Comparison of ENCODE assay signal across 1 cellular context in genomic region chr14:93799617-93800016, GRCh38.
TF ChIP-seq lines count a peak whose summit lies in the region.

No MANE protein-coding gene starts in this region.

TF ChIP-seq in HepG2, 621 proteins besides CTCF, POLR2A, EP300 and RAD21 (continued from another document and continues in another):
- TF ChIP-seq, protein P1, sequence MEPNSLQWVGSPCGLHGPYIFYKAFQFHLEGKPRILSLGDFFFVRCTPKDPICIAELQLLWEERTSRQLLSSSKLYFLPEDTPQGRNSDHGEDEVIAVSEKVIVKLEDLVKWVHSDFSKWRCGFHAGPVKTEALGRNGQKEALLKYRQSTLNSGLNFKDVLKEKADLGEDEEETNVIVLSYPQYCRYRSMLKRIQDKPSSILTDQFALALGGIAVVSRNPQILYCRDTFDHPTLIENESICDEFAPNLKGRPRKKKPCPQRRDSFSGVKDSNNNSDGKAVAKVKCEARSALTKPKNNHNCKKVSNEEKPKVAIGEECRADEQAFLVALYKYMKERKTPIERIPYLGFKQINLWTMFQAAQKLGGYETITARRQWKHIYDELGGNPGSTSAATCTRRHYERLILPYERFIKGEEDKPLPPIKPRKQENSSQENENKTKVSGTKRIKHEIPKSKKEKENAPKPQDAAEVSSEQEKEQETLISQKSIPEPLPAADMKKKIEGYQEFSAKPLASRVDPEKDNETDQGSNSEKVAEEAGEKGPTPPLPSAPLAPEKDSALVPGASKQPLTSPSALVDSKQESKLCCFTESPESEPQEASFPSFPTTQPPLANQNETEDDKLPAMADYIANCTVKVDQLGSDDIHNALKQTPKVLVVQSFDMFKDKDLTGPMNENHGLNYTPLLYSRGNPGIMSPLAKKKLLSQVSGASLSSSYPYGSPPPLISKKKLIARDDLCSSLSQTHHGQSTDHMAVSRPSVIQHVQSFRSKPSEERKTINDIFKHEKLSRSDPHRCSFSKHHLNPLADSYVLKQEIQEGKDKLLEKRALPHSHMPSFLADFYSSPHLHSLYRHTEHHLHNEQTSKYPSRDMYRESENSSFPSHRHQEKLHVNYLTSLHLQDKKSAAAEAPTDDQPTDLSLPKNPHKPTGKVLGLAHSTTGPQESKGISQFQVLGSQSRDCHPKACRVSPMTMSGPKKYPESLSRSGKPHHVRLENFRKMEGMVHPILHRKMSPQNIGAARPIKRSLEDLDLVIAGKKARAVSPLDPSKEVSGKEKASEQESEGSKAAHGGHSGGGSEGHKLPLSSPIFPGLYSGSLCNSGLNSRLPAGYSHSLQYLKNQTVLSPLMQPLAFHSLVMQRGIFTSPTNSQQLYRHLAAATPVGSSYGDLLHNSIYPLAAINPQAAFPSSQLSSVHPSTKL (CRISPR knock-in tag; IDR thresholded peaks at IDR 0.05) = peak; percentile 79
- TF ChIP-seq ZNF101 (CRISPR knock-in tag; IDR thresholded peaks at IDR 0.05; ENCODE audit: borderline replicate concordance, low read depth) (no peak), ZNF382 (CRISPR knock-in tag; IDR thresholded peaks at IDR 0.05; ENCODE audit: borderline replicate concordance) (no peak), IRF9 (CRISPR knock-in tag; IDR thresholded peaks at IDR 0.05; ENCODE audit: borderline replicate concordance) (no peak), TSC22D2 (CRISPR knock-in tag; IDR thresholded peaks at IDR 0.05; ENCODE audit: borderline replicate concordance) (no peak), AKAP8 (CRISPR knock-in tag; IDR thresholded peaks at IDR 0.05) (no peak), CEBPB (IDR thresholded peaks at IDR 0.05; ENCODE audit: borderline replicate concordance, low read depth, low read length) (no peak), MAX (IDR thresholded peaks at IDR 0.05) (no peak), ZFYVE20 (CRISPR knock-in tag; IDR thresholded peaks at IDR 0.05; ENCODE audit: borderline replicate concordance, low read depth) (no peak), ZNF160 (CRISPR knock-in tag; IDR thresholded peaks at IDR 0.05) (no peak), KMT2A (CRISPR knock-in tag; IDR thresholded peaks at IDR 0.05) (no peak), ZNF614 (CRISPR knock-in tag; IDR thresholded peaks at IDR 0.05; ENCODE audit: borderline replicate concordance) (no peak), THAP9 (CRISPR knock-in tag; IDR thresholded peaks at IDR 0.05; ENCODE audit: borderline replicate concordance) (no peak), ZNF704 (CRISPR knock-in tag; IDR thresholded peaks at IDR 0.05; ENCODE audit: borderline replicate concordance) (no peak), GMEB1 (CRISPR knock-in tag; IDR thresholded peaks at IDR 0.05; ENCODE audit: borderline replicate concordance) (no peak; the same call in 1 of the 2 replicates), IRX3 (CRISPR knock-in tag; IDR thresholded peaks at IDR 0.05; ENCODE audit: borderline replicate concordance, low read depth) (no peak), FOXC1 (CRISPR knock-in tag; IDR thresholded peaks at IDR 0.05; ENCODE audit: borderline replicate concordance) (no peak), ZBTB33 (CRISPR knock-in tag; IDR thresholded peaks at IDR 0.05) (no peak), FUBP1 (CRISPR knock-in tag; IDR thresholded peaks at IDR 0.05; ENCODE audit: borderline replicate concordance) (no peak), ZSCAN29 (CRISPR knock-in tag; conservative IDR thresholded peaks at IDR 0.05) (0 out of 2 replicates have a peak, but pooled peaks have one; percentile 14), HNF4G (IDR thresholded peaks at IDR 0.05; ENCODE audit: borderline replicate concordance, low read depth, low read length) (no peak), HNF4G (CRISPR knock-in tag; IDR thresholded peaks at IDR 0.05; ENCODE audit: borderline replicate concordance, low read depth) (no peak), SRSF9 (IDR thresholded peaks at IDR 0.05; ENCODE audit: borderline replicate concordance, insufficient read depth, low read depth, low read length, poor library complexity, severe bottlenecking) (no peak), KDM1A (CRISPR knock-in tag; IDR thresholded peaks at IDR 0.05) (peak; percentile 65; the same call in 1 of the 2 replicates), ZNF138 (CRISPR knock-in tag; IDR thresholded peaks at IDR 0.05; ENCODE audit: low read depth) (no peak), ZNF367 (CRISPR knock-in tag; IDR thresholded peaks at IDR 0.05; ENCODE audit: borderline replicate concordance) (no peak)
- TF ChIP-seq, protein P2, sequence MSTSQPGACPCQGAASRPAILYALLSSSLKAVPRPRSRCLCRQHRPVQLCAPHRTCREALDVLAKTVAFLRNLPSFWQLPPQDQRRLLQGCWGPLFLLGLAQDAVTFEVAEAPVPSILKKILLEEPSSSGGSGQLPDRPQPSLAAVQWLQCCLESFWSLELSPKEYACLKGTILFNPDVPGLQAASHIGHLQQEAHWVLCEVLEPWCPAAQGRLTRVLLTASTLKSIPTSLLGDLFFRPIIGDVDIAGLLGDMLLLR (CRISPR knock-in tag; IDR thresholded peaks at IDR 0.05) = no peak
- TF ChIP-seq, protein P3, sequence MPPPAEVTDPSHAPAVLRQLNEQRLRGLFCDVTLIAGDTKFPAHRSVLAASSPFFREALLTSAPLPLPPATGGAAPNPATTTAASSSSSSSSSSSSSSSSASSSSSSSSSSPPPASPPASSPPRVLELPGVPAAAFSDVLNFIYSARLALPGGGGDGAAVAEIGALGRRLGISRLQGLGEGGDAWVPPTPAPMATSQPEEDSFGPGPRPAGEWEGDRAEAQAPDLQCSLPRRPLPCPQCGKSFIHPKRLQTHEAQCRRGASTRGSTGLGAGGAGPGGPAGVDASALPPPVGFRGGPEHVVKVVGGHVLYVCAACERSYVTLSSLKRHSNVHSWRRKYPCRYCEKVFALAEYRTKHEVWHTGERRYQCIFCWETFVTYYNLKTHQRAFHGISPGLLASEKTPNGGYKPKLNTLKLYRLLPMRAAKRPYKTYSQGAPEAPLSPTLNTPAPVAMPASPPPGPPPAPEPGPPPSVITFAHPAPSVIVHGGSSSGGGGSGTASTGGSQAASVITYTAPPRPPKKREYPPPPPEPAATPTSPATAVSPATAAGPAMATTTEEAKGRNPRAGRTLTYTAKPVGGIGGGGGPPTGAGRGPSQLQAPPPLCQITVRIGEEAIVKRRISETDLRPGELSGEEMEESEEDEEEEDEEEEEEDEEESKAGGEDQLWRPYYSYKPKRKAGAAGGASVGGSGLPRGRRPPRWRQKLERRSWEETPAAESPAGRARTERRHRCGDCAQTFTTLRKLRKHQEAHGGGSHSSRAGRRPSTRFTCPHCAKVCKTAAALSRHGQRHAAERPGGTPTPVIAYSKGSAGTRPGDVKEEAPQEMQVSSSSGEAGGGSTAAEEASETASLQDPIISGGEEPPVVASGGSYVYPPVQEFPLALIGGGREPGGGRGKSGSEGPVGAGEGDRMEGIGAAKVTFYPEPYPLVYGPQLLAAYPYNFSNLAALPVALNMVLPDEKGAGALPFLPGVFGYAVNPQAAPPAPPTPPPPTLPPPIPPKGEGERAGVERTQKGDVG (CRISPR knock-in tag; IDR thresholded peaks at IDR 0.05; ENCODE audit: borderline replicate concordance) = no peak
- TF ChIP-seq, protein P4, sequence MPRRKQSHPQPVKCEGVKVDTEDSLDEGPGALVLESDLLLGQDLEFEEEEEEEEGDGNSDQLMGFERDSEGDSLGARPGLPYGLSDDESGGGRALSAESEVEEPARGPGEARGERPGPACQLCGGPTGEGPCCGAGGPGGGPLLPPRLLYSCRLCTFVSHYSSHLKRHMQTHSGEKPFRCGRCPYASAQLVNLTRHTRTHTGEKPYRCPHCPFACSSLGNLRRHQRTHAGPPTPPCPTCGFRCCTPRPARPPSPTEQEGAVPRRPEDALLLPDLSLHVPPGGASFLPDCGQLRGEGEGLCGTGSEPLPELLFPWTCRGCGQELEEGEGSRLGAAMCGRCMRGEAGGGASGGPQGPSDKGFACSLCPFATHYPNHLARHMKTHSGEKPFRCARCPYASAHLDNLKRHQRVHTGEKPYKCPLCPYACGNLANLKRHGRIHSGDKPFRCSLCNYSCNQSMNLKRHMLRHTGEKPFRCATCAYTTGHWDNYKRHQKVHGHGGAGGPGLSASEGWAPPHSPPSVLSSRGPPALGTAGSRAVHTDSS (CRISPR knock-in tag; conservative IDR thresholded peaks at IDR 0.05) = no peak
- TF ChIP-seq, protein P5, sequence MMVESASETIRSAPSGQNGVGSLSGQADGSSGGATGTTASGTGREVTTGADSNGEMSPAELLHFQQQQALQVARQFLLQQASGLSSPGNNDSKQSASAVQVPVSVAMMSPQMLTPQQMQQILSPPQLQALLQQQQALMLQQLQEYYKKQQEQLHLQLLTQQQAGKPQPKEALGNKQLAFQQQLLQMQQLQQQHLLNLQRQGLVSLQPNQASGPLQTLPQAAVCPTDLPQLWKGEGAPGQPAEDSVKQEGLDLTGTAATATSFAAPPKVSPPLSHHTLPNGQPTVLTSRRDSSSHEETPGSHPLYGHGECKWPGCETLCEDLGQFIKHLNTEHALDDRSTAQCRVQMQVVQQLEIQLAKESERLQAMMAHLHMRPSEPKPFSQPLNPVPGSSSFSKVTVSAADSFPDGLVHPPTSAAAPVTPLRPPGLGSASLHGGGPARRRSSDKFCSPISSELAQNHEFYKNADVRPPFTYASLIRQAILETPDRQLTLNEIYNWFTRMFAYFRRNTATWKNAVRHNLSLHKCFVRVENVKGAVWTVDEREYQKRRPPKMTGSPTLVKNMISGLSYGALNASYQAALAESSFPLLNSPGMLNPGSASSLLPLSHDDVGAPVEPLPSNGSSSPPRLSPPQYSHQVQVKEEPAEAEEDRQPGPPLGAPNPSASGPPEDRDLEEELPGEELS (CRISPR knock-in tag; IDR thresholded peaks at IDR 0.05) = 0 out of 2 replicates have a peak, but pooled peaks have one; percentile 16
